In genomic region chr1:180213401-180214177, GRCh38 we compare ENCODE assay signal across 1 cellular context.
TF ChIP-seq lines count a peak whose summit lies in the region.

No MANE protein-coding gene starts in this region.

TF ChIP-seq in K562, 482 proteins besides CTCF, POLR2A, EP300 and RAD21 (continued from another document and continues in another):
- TF ChIP-seq TSHZ1 (CRISPR knock-in tag; IDR thresholded peaks at IDR 0.05) (no peak), ZKSCAN8 (CRISPR knock-in tag; IDR thresholded peaks at IDR 0.05) (no peak), SIN3B (IDR thresholded peaks at IDR 0.05; ENCODE audit: low read depth) (no peak), RBM25 (IDR thresholded peaks at IDR 0.05; ENCODE audit: low read depth, low read length, severe bottlenecking) (peak; percentile 76), ESRRA (IDR thresholded peaks at IDR 0.05; ENCODE audit: borderline replicate concordance, low read depth) (no peak), CBX5 (IDR thresholded peaks at IDR 0.05; ENCODE audit: borderline replicate concordance, low read depth) (no peak), DPF2 (IDR thresholded peaks at IDR 0.05) (peak; percentile 28; the same call in 1 of the 2 replicates), MYBL2 (IDR thresholded peaks at IDR 0.05; ENCODE audit: low read depth) (no peak), MYBL2 (CRISPR knock-in tag; IDR thresholded peaks at IDR 0.05; ENCODE audit: borderline replicate concordance) (no peak), PTTG1 (tag; IDR thresholded peaks at IDR 0.05; ENCODE audit: low read depth) (no peak), FOS (IDR thresholded peaks at IDR 0.05; ENCODE audit: extremely low read depth, insufficient read length) (peak; percentile 63), ZZZ3 (IDR thresholded peaks at IDR 0.05) (no peak), ZEB2 (IDR thresholded peaks at IDR 0.05) (no peak), PHF21A (IDR thresholded peaks at IDR 0.05; ENCODE audit: borderline replicate concordance, low read depth) (peak; percentile 57; the same call in 1 of the 2 replicates), CXXC5 (CRISPR knock-in tag; IDR thresholded peaks at IDR 0.05) (peak; percentile 58), POU5F1 (IDR thresholded peaks at IDR 0.05; ENCODE audit: borderline replicate concordance, low read depth, low read length, partially characterized antibody) (no peak), CHD1 (IDR thresholded peaks at IDR 0.05; ENCODE audit: low read length) (no peak), HDAC8 (tag; IDR thresholded peaks at IDR 0.05) (0 out of 2 replicates have a peak, but pooled peaks have one; percentile 26), NCOA1 (IDR thresholded peaks at IDR 0.05; ENCODE audit: low read depth) (no peak), TFAM (CRISPR knock-in tag; conservative IDR thresholded peaks at IDR 0.05) (no peak), CTBP1 (IDR thresholded peaks at IDR 0.05; ENCODE audit: borderline replicate concordance) (peak; percentile 44; the same call in 1 of the 2 replicates), CEBPG (CRISPR knock-in tag; IDR thresholded peaks at IDR 0.05) (no peak), CEBPG (tag; conservative IDR thresholded peaks at IDR 0.05 in 1 of 2, IDR thresholded peaks at IDR 0.05 in 1 of 2) (no peak), BRD9 (IDR thresholded peaks at IDR 0.05; ENCODE audit: low read depth, partially characterized antibody) (no peak), XRCC5 (IDR thresholded peaks at IDR 0.05; ENCODE audit: low read depth, low read length) (no peak), ZNF212 (CRISPR knock-in tag; IDR thresholded peaks at IDR 0.05) (no peak), CC2D1A (IDR thresholded peaks at IDR 0.05) (peak; percentile 70; the same call in 1 of the 2 replicates), BACH1 (tag; IDR thresholded peaks at IDR 0.05) (peak; percentile 45; the same call in 1 of the 2 replicates), NFIC (IDR thresholded peaks at IDR 0.05) (no peak), TAF1 (IDR thresholded peaks at IDR 0.05; ENCODE audit: control insufficient read depth, extremely low read depth, insufficient read depth, low read length, severe bottlenecking) (no peak), DIDO1 (tag; IDR thresholded peaks at IDR 0.05; ENCODE audit: low read depth) (peak; percentile 81; the same call in 1 of the 2 replicates), KAT7 (CRISPR knock-in tag; IDR thresholded peaks at IDR 0.05; ENCODE audit: borderline replicate concordance) (no peak), USF1 (CRISPR knock-in tag; IDR thresholded peaks at IDR 0.05) (peak; percentile 95), XRCC3 (IDR thresholded peaks at IDR 0.05) (no peak), AFF1 (IDR thresholded peaks at IDR 0.05; ENCODE audit: low read depth in 1 of 2, partially characterized antibody in 2 of 2) (peak in 1 of 2 experiments; percentile 92), ZBTB12 (CRISPR knock-in tag; IDR thresholded peaks at IDR 0.05) (no peak), ZNF766 (CRISPR knock-in tag; conservative IDR thresholded peaks at IDR 0.05) (no peak), HMGXB4 (CRISPR knock-in tag; IDR thresholded peaks at IDR 0.05) (no peak), PHF20 (IDR thresholded peaks at IDR 0.05; ENCODE audit: partially characterized antibody) (peak; percentile 68), YY1 (IDR thresholded peaks at IDR 0.05; ENCODE audit: borderline replicate concordance in 1 of 3, control insufficient read depth in 1 of 3, extremely low read depth in 1 of 3, insufficient read depth in 3 of 3, insufficient read length in 1 of 3, insufficient replicate concordance in 2 of 3, low read depth in 1 of 3, low read length in 2 of 3) (peak in 1 of 3 experiments; percentile 41), FOXP1 (CRISPR knock-in tag; IDR thresholded peaks at IDR 0.05) (no peak), CBFB (CRISPR knock-in tag; IDR thresholded peaks at IDR 0.05) (no peak), NR4A1 (CRISPR knock-in tag; IDR thresholded peaks at IDR 0.05) (no peak), NR4A1 (tag; IDR thresholded peaks at IDR 0.05) (no peak), LCOR (CRISPR knock-in tag; IDR thresholded peaks at IDR 0.05) (no peak), SOX6 (IDR thresholded peaks at IDR 0.05) (0 out of 2 replicates have a peak, but pooled peaks have one; percentile 25), GATA2 (CRISPR knock-in tag; IDR thresholded peaks at IDR 0.05) (no peak), TEAD2 (tag; IDR thresholded peaks at IDR 0.05) (no peak), KDM2B (CRISPR knock-in tag; IDR thresholded peaks at IDR 0.05) (no peak), RREB1 (CRISPR knock-in tag; IDR thresholded peaks at IDR 0.05) (0 out of 2 replicates have a peak, but pooled peaks have one; percentile 33), HES1 (IDR thresholded peaks at IDR 0.05; ENCODE audit: low read depth) (no peak), ZC3H8 (IDR thresholded peaks at IDR 0.05) (no peak)
